In the genomic region with DNA sequence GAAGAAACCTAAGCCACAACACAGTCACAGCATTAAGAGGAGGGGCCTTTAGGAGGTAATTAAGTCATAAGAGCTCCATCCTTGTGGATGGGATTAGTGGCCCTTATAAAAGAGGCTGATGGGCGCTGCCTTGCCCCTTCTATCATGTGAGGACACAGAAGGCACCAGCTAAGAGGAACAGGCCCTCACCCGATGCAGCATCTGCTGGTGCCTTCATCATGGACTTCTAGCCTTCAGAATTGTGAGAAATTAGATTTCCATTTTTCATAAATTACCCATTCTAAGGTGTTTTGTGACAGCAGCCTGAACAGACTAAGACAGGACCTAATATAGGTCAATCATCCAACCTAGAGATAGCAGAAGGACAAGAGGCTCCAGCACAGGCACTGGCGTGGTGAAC, we compare ENCODE assay signal across 26 cellular contexts.
"Had no signal": no experiment of that assay in that cellular context is flagged by ENCODE, and none has a peak within 500 bp of the region (broad histone marks: within the 10 kb centered on the region; RNA-seq: fewer than 3 reads in every experiment).

No MANE protein-coding gene starts in this region.

- H3K27me3 ChIP-seq: body of pancreas, esophagus squamous epithelium had no signal

- H3K4me3 ChIP-seq: body of pancreas, esophagus squamous epithelium, gastroesophageal sphincter had no signal

- H3K4me1 ChIP-seq: body of pancreas, esophagus squamous epithelium, gastroesophageal sphincter had no signal

- FAIRE-seq: colon had no signal

- DNase-seq: activated B cell treated with CpG ODN at 0.5 μM for 24 hours; activated CD4-positive, alpha-beta T cell treated with anti-CD3 and anti-CD28 coated beads for 48 hours; activated CD4-positive, alpha-beta T cell treated with anti-CD3 and anti-CD28 coated beads, Interleukin-2, amount 50 U/mL, for 1 hour; activated CD4-positive, alpha-beta T cell treated with anti-CD3 and anti-CD28 coated beads, Interleukin-2, amount 50 U/mL, for 48 hours; activated CD8-positive, alpha-beta memory T cell treated with anti-CD3 and anti-CD28 coated beads for 24 hours; activated CD8-positive, alpha-beta T cell treated with anti-CD3 and anti-CD28 coated beads for 36 hours; activated effector memory CD4-positive, alpha-beta T cell treated with Interleukin-2 at 50 U/mL for 16 hours; activated gamma-delta T cell treated with Interleukin-2 at 50 U/mL for 16 hours; activated naive CD4-positive, alpha-beta T cell treated with anti-CD3 and anti-CD28 coated beads, Interleukin-2, amount 50 U/mL, for 16 hours; activated naive CD4-positive, alpha-beta T cell treated with Interleukin-2 at 50 U/mL for 16 hours; activated T-cell treated with anti-CD3 and anti-CD28 coated beads, Interleukin-2, amount 50 U/mL, for 4 hours; amniotic stem cell; aorta; body of pancreas; cortex of kidney; dermis blood vessel endothelial cell; effector CD4-positive, alpha-beta T cell; effector memory CD8-positive, alpha-beta T cell; erythroblast; esophagus squamous epithelium; foreskin melanocyte; T-cell; T1000; WERI-Rb-1 had no signal

- H3K36me3 ChIP-seq: gastroesophageal sphincter, WERI-Rb-1 had no signal

- H3K9me3 ChIP-seq: body of pancreas, esophagus squamous epithelium had no signal
